ENCODE assay signal across 18 cellular contexts in the genomic region with DNA sequence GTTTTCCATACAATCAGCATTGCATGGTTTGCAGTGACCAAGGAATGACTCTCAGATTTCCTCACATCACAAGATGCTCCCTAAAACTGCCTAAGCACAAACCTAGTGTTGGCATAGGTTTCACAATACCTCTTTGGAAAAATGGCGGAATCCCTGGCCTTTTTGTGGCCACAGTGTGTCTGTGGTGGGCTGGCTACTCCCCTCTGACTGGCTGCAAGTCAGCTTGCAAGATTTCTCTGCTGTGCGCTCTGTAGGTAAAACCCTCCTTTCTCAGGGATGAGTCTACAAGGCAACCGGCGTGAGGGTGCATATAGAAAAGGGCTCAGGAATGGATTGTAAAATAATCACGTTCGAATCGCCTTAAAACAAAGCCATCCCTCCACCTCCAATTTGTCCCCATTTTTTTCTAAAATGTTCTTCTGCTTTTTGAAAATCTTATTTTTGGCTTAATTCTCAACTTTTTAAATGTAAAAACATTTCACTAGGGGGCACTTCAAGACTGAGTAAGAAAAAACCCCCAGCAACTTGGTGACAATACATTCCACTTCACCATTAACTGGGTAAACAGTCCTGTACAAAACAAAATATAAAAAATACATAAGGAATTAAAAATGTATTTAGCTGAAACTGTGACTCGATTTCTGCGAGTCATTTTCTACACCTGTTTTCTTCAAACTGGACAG.
DNase-seq lines count a peak whose midpoint lies in the region; ATAC-seq and TF ChIP-seq lines count a peak whose summit lies in the region.
"Had no signal": no experiment of that assay in that cellular context is flagged by ENCODE, and none has a peak within 500 bp of the region (broad histone marks: within the 10 kb centered on the region; RNA-seq: fewer than 3 reads in every experiment).

No MANE protein-coding gene starts in this region.

- DNase-seq in ELR (ENCODE audit: low read depth) (peak; percentile 21), NCI-H69 (lab: John Stamatoyannopoulos, UW) (peak; percentile 4), myocyte (ENCODE audit: low read depth) (peak; percentile 10), NCI-H2029 treated with DMSO at 0.1 percent for 48 hours (lab: John Stamatoyannopoulos, UW) (no peak)
- DNase-seq: activated CD4-positive, CD25-positive, alpha-beta regulatory T cell; activated CD8-positive, alpha-beta memory T cell treated with anti-CD3 and anti-CD28 coated beads for 24 hours; activated naive CD8-positive, alpha-beta T cell treated with anti-CD3 and anti-CD28 coated beads for 36 hours; NCI-H146; NCI-H345; Right ventricle myocardium superior; sigmoid colon; stimulated activated CD4-positive, alpha-beta T cell treated with anti-CD3 and anti-CD28 coated beads, Interleukin-2, amount 100 ng/mL, for 24 hours had no signal

- H3K4me1 Mint-ChIP-seq in brain: peaks cover 26% of the 10 kb centered on the region
- H3K4me1 Mint-ChIP-seq: activated naive CD8-positive, alpha-beta T cell treated with anti-CD3 and anti-CD28 coated beads for 36 hours had no signal

- H3K27me3 Mint-ChIP-seq in brain: peaks cover 4% of the 10 kb centered on the region

- no peak overlapping the region for H3K4me3 Mint-ChIP-seq in brain
- H3K4me3 Mint-ChIP-seq: activated naive CD8-positive, alpha-beta T cell treated with anti-CD3 and anti-CD28 coated beads for 36 hours; dendritic cell treated with granulocyte-macrophage colony-stimulating factor and Interleukin-4, amounts not matched to agents 40 ng/mL and 50 ng/mL, for 4 days; stimulated activated naive CD8-positive, alpha-beta T cell treated with anti-CD3 and anti-CD28 coated beads, Interleukin-15, Interleukin-2, amounts not matched to agents 100 ng/mL and 50 ng/mL, for 24 hours had no signal

- H3K27ac Mint-ChIP-seq in brain: peak overlapping the region in 1 of 5 experiments; percentile 82
- H3K27ac Mint-ChIP-seq: activated naive CD8-positive, alpha-beta T cell treated with anti-CD3 and anti-CD28 coated beads for 36 hours; dendritic cell treated with granulocyte-macrophage colony-stimulating factor and Interleukin-4, amounts not matched to agents 40 ng/mL and 50 ng/mL, for 4 days; stimulated activated naive CD8-positive, alpha-beta T cell treated with anti-CD3 and anti-CD28 coated beads, Interleukin-15, Interleukin-2, amounts not matched to agents 100 ng/mL and 50 ng/mL, for 24 hours had no signal

- no peaks in the 10 kb centered on the region for H3K36me3 Mint-ChIP-seq in brain
- H3K36me3 Mint-ChIP-seq: activated naive CD8-positive, alpha-beta T cell treated with anti-CD3 and anti-CD28 coated beads for 36 hours had no signal

- ATAC-seq in GM21786 (IDR thresholded peaks at IDR 0.05; ENCODE audit: unreplicated experiment) (no peak), HG03565 (IDR thresholded peaks at IDR 0.05; ENCODE audit: unreplicated experiment) (no peak), HG02981 (IDR thresholded peaks at IDR 0.05; ENCODE audit: unreplicated experiment) (no peak)

- peaks cover 0 to 2% (median 0%) of the 10 kb centered on the region in 5 experiments for H3K9me3 Mint-ChIP-seq in brain
- H3K9me3 Mint-ChIP-seq: activated naive CD8-positive, alpha-beta T cell treated with anti-CD3 and anti-CD28 coated beads for 36 hours; dendritic cell treated with granulocyte-macrophage colony-stimulating factor and Interleukin-4, amounts not matched to agents 40 ng/mL and 50 ng/mL, for 4 days; stimulated activated naive CD8-positive, alpha-beta T cell treated with anti-CD3 and anti-CD28 coated beads, Interleukin-15, Interleukin-2, amounts not matched to agents 100 ng/mL and 50 ng/mL, for 24 hours had no signal

- TF ChIP-seq CTCF in brain (conservative IDR thresholded peaks at IDR 0.05): peak; percentile 24 to 49
